In the genomic region with DNA sequence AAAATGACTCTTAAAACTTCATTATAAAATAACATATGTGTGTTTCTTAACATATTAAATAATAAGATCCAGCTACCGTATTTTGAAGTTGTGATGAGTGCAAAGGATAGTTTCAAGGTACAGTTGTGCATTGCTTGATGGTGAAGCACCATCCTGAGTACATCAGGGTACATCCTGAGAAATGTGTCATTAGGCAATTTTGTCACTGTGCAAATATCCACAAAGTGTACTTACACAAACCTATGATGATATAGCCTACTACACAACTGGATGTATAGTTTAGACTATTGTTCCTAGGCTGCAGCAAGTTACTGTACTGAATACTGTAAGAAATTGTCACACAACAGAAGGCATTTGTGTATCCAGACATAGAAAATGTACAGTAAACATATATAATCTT, we compare ENCODE assay signal across 20 cellular contexts.
"Had no signal": no experiment of that assay in that cellular context is flagged by ENCODE, and none has a peak within 500 bp of the region (broad histone marks: within the 10 kb centered on the region; RNA-seq: fewer than 3 reads in every experiment).

No MANE protein-coding gene starts in this region.

- H3K9me3 ChIP-seq: Peyer's patch, SJCRH30 had no signal

- H3K36me3 ChIP-seq: Peyer's patch, SJCRH30 had no signal

- DNase-seq: KBM-7, MV-4-11, NCI-H1092, NCI-H1105 treated with DMSO at 0.1 percent for 48 hours, NCI-H1417 treated with DMSO at 0.1 percent for 48 hours, NCI-H146, NCI-H1694 treated with DMSO at 0.1 percent for 48 hours, NCI-H1930, NCI-H2081, NCI-H2107, NCI-H226, NCI-H446, NCI-H510A, NCI-H524 treated with DMSO at 0.1 percent for 48 hours, NCI-H69, NCI-H774, Peyer's patch, SHP77 treated with DMSO at 0.1 percent for 48 hours, SJCRH30 had no signal

- H3K27me3 ChIP-seq: Peyer's patch, SJCRH30 had no signal

- ATAC-seq: Right ventricle myocardium inferior had no signal

- H3K27ac ChIP-seq: Peyer's patch, SJCRH30 had no signal

- H3K4me3 ChIP-seq: Peyer's patch, SJCRH30 had no signal
